1 cellular context compared by ENCODE assay signal in genomic region chr6:1024587-1024986, GRCh38.
TF ChIP-seq lines count a peak whose summit lies in the region.

No MANE protein-coding gene starts in this region.

TF ChIP-seq in HEK293, 187 proteins besides CTCF, POLR2A, EP300 and RAD21 (continued from another document and continues in another):
- no peak for TF ChIP-seq PRDM2 (tag by site-specific recombination; IDR thresholded peaks at IDR 0.05; ENCODE audit: borderline replicate concordance)
- TF ChIP-seq ZNF404 (tag by site-specific recombination; IDR thresholded peaks at IDR 0.05) = no peak
- peak; percentile 81; the same call in 1 of the 2 replicates for TF ChIP-seq HOXD13 (CRISPR knock-in tag; IDR thresholded peaks at IDR 0.05; ENCODE audit: borderline replicate concordance)
- TF ChIP-seq MYNN (tag by site-specific recombination; IDR thresholded peaks at IDR 0.05; ENCODE audit: borderline replicate concordance) = no peak
- no peak for TF ChIP-seq MEIS1 (CRISPR knock-in tag; IDR thresholded peaks at IDR 0.05; ENCODE audit: borderline replicate concordance)
- TF ChIP-seq ZBTB10 (tag by site-specific recombination; IDR thresholded peaks at IDR 0.05) = no peak
- no peak for TF ChIP-seq ZNF530 (tag by site-specific recombination; IDR thresholded peaks at IDR 0.05; ENCODE audit: low read depth)
- TF ChIP-seq ZNF302 (tag by site-specific recombination; IDR thresholded peaks at IDR 0.05; ENCODE audit: low read depth) = peak; percentile 49; the same call in 1 of the 2 replicates
- no peak for TF ChIP-seq ZBTB1 (tag by site-specific recombination; IDR thresholded peaks at IDR 0.05)
- peak; percentile 95 for TF ChIP-seq PRDM6 (tag by site-specific recombination; IDR thresholded peaks at IDR 0.05)
- TF ChIP-seq ZNF777 (tag by site-specific recombination; IDR thresholded peaks at IDR 0.05; ENCODE audit: borderline replicate concordance) = no peak
- TF ChIP-seq ZXDB (tag by site-specific recombination; IDR thresholded peaks at IDR 0.05) = peak; percentile 90
- no peak for TF ChIP-seq ZNF792 (tag by site-specific recombination; IDR thresholded peaks at IDR 0.05)
- TF ChIP-seq YY2 (tag by site-specific recombination; IDR thresholded peaks at IDR 0.05) = no peak
- TF ChIP-seq ZNF677 (tag by site-specific recombination; IDR thresholded peaks at IDR 0.05) = no peak
- TF ChIP-seq ZNF16 (tag by site-specific recombination; IDR thresholded peaks at IDR 0.05; ENCODE audit: low read depth) = no peak
- TF ChIP-seq ZNF692 (tag by site-specific recombination; IDR thresholded peaks at IDR 0.05) = peak; percentile 84; the same call in 1 of the 2 replicates
- TF ChIP-seq ZSCAN23 (tag by site-specific recombination; IDR thresholded peaks at IDR 0.05) = no peak
- TF ChIP-seq SETDB1 (IDR thresholded peaks at IDR 0.05; ENCODE audit: insufficient read length, low read length) = no peak
- no peak for TF ChIP-seq ZSCAN5A (tag by site-specific recombination; IDR thresholded peaks at IDR 0.05)
- no peak for TF ChIP-seq ZNF394 (tag by site-specific recombination; IDR thresholded peaks at IDR 0.05; ENCODE audit: borderline replicate concordance)
- no peak for TF ChIP-seq ZNF175 (tag by site-specific recombination; IDR thresholded peaks at IDR 0.05)
- no peak for TF ChIP-seq PBX3 (CRISPR knock-in tag; IDR thresholded peaks at IDR 0.05)
- TF ChIP-seq GLIS1 (tag by site-specific recombination; IDR thresholded peaks at IDR 0.05) = peak; percentile 59
- TF ChIP-seq GLI4 (tag by site-specific recombination; IDR thresholded peaks at IDR 0.05) = no peak
- TF ChIP-seq PATZ1 (tag by site-specific recombination; IDR thresholded peaks at IDR 0.05) = 0 out of 2 replicates have a peak, but pooled peaks have one; percentile 15
- TF ChIP-seq ZNF157 (tag by site-specific recombination; IDR thresholded peaks at IDR 0.05) = no peak
- TF ChIP-seq ZNF596 (tag by site-specific recombination; IDR thresholded peaks at IDR 0.05) = no peak
- no peak for TF ChIP-seq ZNF48 (tag by site-specific recombination; IDR thresholded peaks at IDR 0.05)
- TF ChIP-seq ZNF362 (tag by site-specific recombination; IDR thresholded peaks at IDR 0.05) = no peak
- no peak for TF ChIP-seq ZNF707 (tag by site-specific recombination; IDR thresholded peaks at IDR 0.05)
- TF ChIP-seq ZNF768 (tag by site-specific recombination; IDR thresholded peaks at IDR 0.05) = no peak
- no peak for TF ChIP-seq ZNF837 (tag by site-specific recombination; IDR thresholded peaks at IDR 0.05)
- TF ChIP-seq WT1 (tag by site-specific recombination; IDR thresholded peaks at IDR 0.05) = peak; percentile 81
- no peak for TF ChIP-seq REST (tag by site-specific recombination; IDR thresholded peaks at IDR 0.05)
- TF ChIP-seq GLIS2 (tag by site-specific recombination; IDR thresholded peaks at IDR 0.05) = no peak
- TF ChIP-seq ZNF626 (tag by site-specific recombination; IDR thresholded peaks at IDR 0.05) = no peak
- TF ChIP-seq ZNF223 (tag by site-specific recombination; IDR thresholded peaks at IDR 0.05) = no peak
- TF ChIP-seq ZNF184 (tag by site-specific recombination; IDR thresholded peaks at IDR 0.05) = 0 out of 2 replicates have a peak, but pooled peaks have one; percentile 58
- TF ChIP-seq BCL11A (tag by site-specific recombination; IDR thresholded peaks at IDR 0.05; ENCODE audit: low read depth) = no peak
